Comparison of ENCODE assay signal across 12 cellular contexts in the genomic region with DNA sequence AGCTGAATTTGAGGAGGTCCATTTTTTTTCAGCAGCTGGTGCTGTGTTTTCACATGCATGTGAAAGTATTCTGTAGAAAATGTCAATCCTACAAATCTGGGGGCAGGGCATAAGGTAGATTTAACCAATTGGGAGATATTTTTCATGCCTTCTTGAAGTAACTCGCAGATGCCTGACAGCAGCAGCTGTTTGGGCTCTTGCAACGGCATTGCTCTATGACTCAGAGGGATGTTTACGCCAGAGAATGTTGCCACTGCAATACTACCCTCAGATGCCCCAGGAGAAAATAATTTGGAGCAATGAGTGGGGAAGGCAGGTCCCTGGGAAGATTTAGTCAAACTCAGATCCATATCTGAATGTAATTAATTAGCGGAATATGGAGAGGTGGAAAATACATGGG. TPM values are rescaled to one million over a fixed set of nuclear protein-coding genes. Genes with fewer than 3 reads are reported as not detected.
A peak's percentile ranks its signal among the peaks of the same experiment; 100 is the strongest.
DNase-seq lines count a peak whose midpoint lies in the region; ATAC-seq and TF ChIP-seq lines count a peak whose summit lies in the region.
"Had no signal": no experiment of that assay in that cellular context is flagged by ENCODE, and none has a peak within 500 bp of the region (broad histone marks: within the 10 kb centered on the region; RNA-seq: fewer than 3 reads in every experiment).

No MANE protein-coding gene starts in this region.

- H3K4me1 ChIP-seq in vagina: peaks cover 13% of the 10 kb centered on the region

- TF ChIP-seq CTCF in epithelial cell of esophagus (IDR thresholded peaks at IDR 0.05; ENCODE audit: insufficient read depth, low read depth, low read length, missing control alignments) (no peak), omental fat pad (IDR thresholded peaks at IDR 0.05) (no peak), vagina (IDR thresholded peaks at IDR 0.05) (no peak)

- TF ChIP-seq POLR2A in vagina (IDR thresholded peaks at IDR 0.05): no peak

- H3K36me3 ChIP-seq in vagina: no peaks in the 10 kb centered on the region
- H3K36me3 ChIP-seq: neutrophil had no signal

- ATAC-seq in omental fat pad (ENCODE audit: low FRiP score) (peak; percentile 87), GM19395 (IDR thresholded peaks at IDR 0.05; ENCODE audit: unreplicated experiment) (no peak), HG03045 (IDR thresholded peaks at IDR 0.05; ENCODE audit: unreplicated experiment) (no peak), HG03139 (IDR thresholded peaks at IDR 0.05; ENCODE audit: unreplicated experiment) (no peak)

- peak; percentile 50 for DNase-seq in ELR (ENCODE audit: low read depth)
- peak; percentile 24 for DNase-seq in NCI-H226
- DNase-seq in epithelial cell of esophagus (ENCODE audit: low read depth): peak; percentile 39
- no peak for DNase-seq in omental fat pad (ENCODE audit: low spot score)
- DNase-seq in vagina (ENCODE audit: extremely low spot score in 2 of 2): no peak
- DNase-seq: activated CD4-positive, alpha-beta T cell treated with anti-CD3 and anti-CD28 coated beads, Interleukin-2, amount 50 U/mL, for 4 hours; effector memory CD4-positive, alpha-beta T cell; NCI-H2227 treated with DMSO at 0.1 percent for 48 hours had no signal

- H3K27me3 ChIP-seq in vagina: no peaks in the 10 kb centered on the region
- H3K27me3 ChIP-seq: neutrophil had no signal

- no peak overlapping the region for H3K4me3 ChIP-seq in epithelial cell of esophagus (ENCODE audit: low read length)
- no peak overlapping the region for H3K4me3 ChIP-seq in vagina

- no peak overlapping the region for H3K27ac ChIP-seq in vagina
- H3K27ac ChIP-seq: neutrophil had no signal

- no peaks in the 10 kb centered on the region for H3K9me3 ChIP-seq in vagina
- H3K9me3 ChIP-seq: neutrophil had no signal

- intact Hi-C loops in vagina (cut with DNase I): no loop called here

RNA-seq across cellular contexts. Expression of a gene that starts 42.5 kb away (rescaled TPM):
- total RNA-seq in omental fat pad: not detected
- not detected for total RNA-seq in vagina

Comparison
In these comparisons a context has a peak if more than half of its experiments do, and no peak if none do; other contexts are left out.
1. DNase-seq: peak in ELR (single experiment), NCI-H226 (single experiment) and epithelial cell of esophagus (single experiment); none in omental fat pad (single experiment) and vagina (0 of 2).